ENCODE assay signal across 31 cellular contexts in genomic region chr4:182124359-182124758, GRCh38.
"Had no signal": no experiment of that assay in that cellular context is flagged by ENCODE, and none has a peak within 500 bp of the region (broad histone marks: within the 10 kb centered on the region; RNA-seq: fewer than 3 reads in every experiment).

No MANE protein-coding gene starts in this region.

- ATAC-seq: activated naive CD4-positive, alpha-beta T cell treated with anti-CD3 and anti-CD28 coated beads, Interleukin-2, amount 50 U/mL, for 72 hours; activated T-cell treated with anti-CD3 and anti-CD28 coated beads, Interleukin-2, amount 50 U/mL, for 72 hours; effector memory CD8-positive, alpha-beta T cell; gastrocnemius medialis; heart left ventricle; T-helper 17 cell had no signal

- H3K27ac ChIP-seq: ascending aorta, epithelial cell of prostate, gastrocnemius medialis, heart left ventricle had no signal

- H3K27me3 Mint-ChIP-seq: activated CD4-positive, alpha-beta memory T cell treated with anti-CD3 and anti-CD28 coated beads, Interleukin-2, amount 10 ng/mL, durations not matched to agents 7 days and 5 days; activated CD4-positive, alpha-beta T cell treated with anti-CD3 and anti-CD28 coated beads, Interleukin-2, amount 10 ng/mL, durations not matched to agents 7 days and 5 days; activated naive CD4-positive, alpha-beta T cell treated with anti-CD3 and anti-CD28 coated beads, Interleukin-2, amount 10 ng/mL, durations not matched to agents 7 days and 5 days; activated naive CD8-positive, alpha-beta T cell treated with anti-CD3 and anti-CD28 coated beads, Interleukin-2, amount 10 ng/mL, durations not matched to agents 7 days and 5 days; activated T-cell treated with anti-CD3 and anti-CD28 coated beads, Interleukin-2, amount 50 U/mL, for 24 hours; central memory CD8-positive, alpha-beta T cell; effector memory CD8-positive, alpha-beta T cell; T-helper 17 cell had no signal

- DNase-seq: activated CD4-positive, alpha-beta memory T cell treated with anti-CD3 and anti-CD28 coated beads, Interleukin-2, amount 10 ng/mL, durations not matched to agents 7 days and 5 days; activated CD4-positive, alpha-beta T cell treated with anti-CD3 and anti-CD28 coated beads for 1 hour; activated CD4-positive, alpha-beta T cell treated with anti-CD3 and anti-CD28 coated beads for 4 hours; activated CD4-positive, alpha-beta T cell treated with anti-CD3 and anti-CD28 coated beads, Interleukin-2, amount 10 ng/mL, durations not matched to agents 7 days and 5 days; activated CD4-positive, alpha-beta T cell treated with anti-CD3 and anti-CD28 coated beads, Interleukin-2, amount 50 U/mL, for 4 hours; activated CD4-positive, CD25-positive, alpha-beta regulatory T cell; activated CD8-positive, alpha-beta memory T cell treated with anti-CD3 and anti-CD28 coated beads, Interleukin-2, amount 50 U/mL, for 48 hours; activated gamma-delta T cell; activated naive CD4-positive, alpha-beta T cell; activated naive CD4-positive, alpha-beta T cell treated with anti-CD3 and anti-CD28 coated beads, Interleukin-2, amount 10 ng/mL, durations not matched to agents 7 days and 5 days; activated naive CD8-positive, alpha-beta T cell treated with anti-CD3 and anti-CD28 coated beads, Interleukin-2, amount 10 ng/mL, durations not matched to agents 7 days and 5 days; activated T-cell treated with anti-CD3 and anti-CD28 coated beads for 4 hours; activated T-cell treated with anti-CD3 and anti-CD28 coated beads, Interleukin-2, amount 50 U/mL, for 24 hours; activated T-cell treated with anti-CD3 and anti-CD28 coated beads, Interleukin-2, amount 50 U/mL, for 72 hours; cortex of kidney; dermis blood vessel endothelial cell; effector CD4-positive, alpha-beta T cell; effector memory CD8-positive, alpha-beta T cell; foreskin fibroblast; gastrocnemius medialis; glutamatergic neuron; heart left ventricle; T-helper 1 cell; T-helper 17 cell; T1000 had no signal

- H3K36me3 Mint-ChIP-seq: activated naive CD4-positive, alpha-beta T cell treated with anti-CD3 and anti-CD28 coated beads, Interleukin-2, amount 10 ng/mL, durations not matched to agents 7 days and 5 days; activated naive CD8-positive, alpha-beta T cell treated with anti-CD3 and anti-CD28 coated beads, Interleukin-2, amount 10 ng/mL, durations not matched to agents 7 days and 5 days had no signal

- H3K9me3 ChIP-seq: ascending aorta, gastrocnemius medialis had no signal

- H3K4me3 Mint-ChIP-seq: activated CD4-positive, alpha-beta memory T cell treated with anti-CD3 and anti-CD28 coated beads, Interleukin-2, amount 10 ng/mL, durations not matched to agents 7 days and 5 days; activated CD4-positive, alpha-beta T cell treated with anti-CD3 and anti-CD28 coated beads, Interleukin-2, amount 10 ng/mL, durations not matched to agents 7 days and 5 days; activated naive CD4-positive, alpha-beta T cell treated with anti-CD3 and anti-CD28 coated beads, Interleukin-2, amount 10 ng/mL, durations not matched to agents 7 days and 5 days; activated naive CD8-positive, alpha-beta T cell treated with anti-CD3 and anti-CD28 coated beads, Interleukin-2, amount 10 ng/mL, durations not matched to agents 7 days and 5 days; activated T-cell treated with anti-CD3 and anti-CD28 coated beads, Interleukin-2, amount 50 U/mL, for 24 hours; activated T-cell treated with anti-CD3 and anti-CD28 coated beads, Interleukin-2, amount 50 U/mL, for 72 hours; brain; central memory CD8-positive, alpha-beta T cell; effector memory CD8-positive, alpha-beta T cell; T-helper 17 cell; T-helper 2 cell treated with Interferon-gamma antibody and Interleukin-4, amounts not matched to agents 5 μg/mL and 100 μg/mL, for 36 hours had no signal

- H3K27me3 ChIP-seq: ascending aorta, gastrocnemius medialis had no signal

- H3K4me1 Mint-ChIP-seq: activated CD4-positive, alpha-beta memory T cell treated with anti-CD3 and anti-CD28 coated beads, Interleukin-2, amount 10 ng/mL, durations not matched to agents 7 days and 5 days; activated CD4-positive, alpha-beta T cell treated with anti-CD3 and anti-CD28 coated beads, Interleukin-2, amount 10 ng/mL, durations not matched to agents 7 days and 5 days; activated naive CD4-positive, alpha-beta T cell treated with anti-CD3 and anti-CD28 coated beads, Interleukin-2, amount 10 ng/mL, durations not matched to agents 7 days and 5 days; activated naive CD8-positive, alpha-beta T cell treated with anti-CD3 and anti-CD28 coated beads, Interleukin-2, amount 10 ng/mL, durations not matched to agents 7 days and 5 days; brain; central memory CD8-positive, alpha-beta T cell; T-helper 17 cell had no signal

- H3K27ac Mint-ChIP-seq: activated CD4-positive, alpha-beta memory T cell treated with anti-CD3 and anti-CD28 coated beads, Interleukin-2, amount 10 ng/mL, durations not matched to agents 7 days and 5 days; activated CD4-positive, alpha-beta T cell treated with anti-CD3 and anti-CD28 coated beads, Interleukin-2, amount 10 ng/mL, durations not matched to agents 7 days and 5 days; activated naive CD4-positive, alpha-beta T cell treated with anti-CD3 and anti-CD28 coated beads, Interleukin-2, amount 10 ng/mL, durations not matched to agents 7 days and 5 days; activated naive CD4-positive, alpha-beta T cell treated with anti-CD3 and anti-CD28 coated beads, Interleukin-2, amount 50 U/mL, for 72 hours; activated naive CD8-positive, alpha-beta T cell treated with anti-CD3 and anti-CD28 coated beads, Interleukin-2, amount 10 ng/mL, durations not matched to agents 7 days and 5 days; activated T-cell treated with anti-CD3 and anti-CD28 coated beads, Interleukin-2, amount 50 U/mL, for 24 hours; activated T-cell treated with anti-CD3 and anti-CD28 coated beads, Interleukin-2, amount 50 U/mL, for 72 hours; brain; effector memory CD8-positive, alpha-beta T cell; T-helper 17 cell; T-helper 2 cell treated with Interferon-gamma antibody and Interleukin-4, amounts not matched to agents 5 μg/mL and 100 μg/mL, for 36 hours had no signal

- H3K4me1 ChIP-seq: ascending aorta, gastrocnemius medialis, heart left ventricle had no signal

- H3K4me3 ChIP-seq: ascending aorta, gastrocnemius medialis, heart left ventricle had no signal

- H3K36me3 ChIP-seq: ascending aorta, gastrocnemius medialis, heart left ventricle had no signal
